In genomic region chr3:119497824-119498187, GRCh38 we compare ENCODE assay signal across 7 cellular contexts. TPM values are rescaled to one million over a fixed set of nuclear protein-coding genes. Genes with fewer than 3 reads are reported as not detected.
A peak's percentile ranks its signal among the peaks of the same experiment; 100 is the strongest.
DNase-seq lines count a peak whose midpoint lies in the region; ATAC-seq and TF ChIP-seq lines count a peak whose summit lies in the region.

No MANE protein-coding gene starts in this region.

- H3K36me3 ChIP-seq in ES-I3 (ENCODE audit: insufficient read depth, low read length) (peaks cover 6% of the 10 kb centered on the region; the same call in 1 of the 2 replicates), ovary (no peaks in the 10 kb centered on the region)

- H3K9ac ChIP-seq in ES-I3 (ENCODE audit: low read depth, low read length) = peak overlapping the region; percentile 83

- TF ChIP-seq CTCF in ovary (IDR thresholded peaks at IDR 0.05) = no peak

- H3K9me3 Mint-ChIP-seq in activated CD4-positive, alpha-beta memory T cell treated with anti-CD3 and anti-CD28 coated beads for 36 hours = no peaks in the 10 kb centered on the region

- no peak for TF ChIP-seq POLR2A in ovary (IDR thresholded peaks at IDR 0.05)

- peak; percentile 5 for ATAC-seq in HG03025 (IDR thresholded peaks at IDR 0.05; ENCODE audit: low FRiP score, unreplicated experiment)

- H3K27ac Mint-ChIP-seq in activated CD4-positive, alpha-beta memory T cell treated with anti-CD3 and anti-CD28 coated beads for 36 hours = peak overlapping the region; percentile 96

- H3K4me3 Mint-ChIP-seq in activated CD4-positive, alpha-beta memory T cell treated with anti-CD3 and anti-CD28 coated beads for 36 hours = peak overlapping the region; percentile 98

- peak; percentile 16 for DNase-seq in activated CD4-positive, alpha-beta memory T cell treated with anti-CD3 and anti-CD28 coated beads for 36 hours
- DNase-seq in foreskin melanocyte (peak; percentile 11), ovary (peak in 3 of 5 donors; percentile 11 to 38 (median 33)), ureter (ENCODE audit: low spot score) (no peak), midbrain (lab: John Stamatoyannopoulos, UW) (no peak)

- H3K4me1 ChIP-seq in ES-I3 (ENCODE audit: insufficient read depth, low read length) = 0 out of 2 replicates have a peak, but pooled peaks cover 4% of the 10 kb centered on the region
- peaks cover 8% of the 10 kb centered on the region for H3K4me1 ChIP-seq in ovary (ENCODE audit: insufficient read depth)

- intact Hi-C loops in activated CD4-positive, alpha-beta memory T cell treated with anti-CD3 and anti-CD28 coated beads for 36 hours (cut with micrococcal nuclease) = loop anchor here (1.0 to 10.0 kb wide), 8 partner anchors 29 to 851 kb away; partner anchors contain the start of genes ARHGAP31, B4GALT4, CD80 and COX17
- intact Hi-C loops in ovary (cut with DNase I) = loop anchor here in 3 of 4 donors (5.0 to 10.0 kb wide), 2 partner anchors 36 to 177 kb away; partner anchors contain the start of genes COX17 (in 3 of the 3) and TMEM39A (in 1 of the 3)

- CTCF ChIA-PET in activated CD4-positive, alpha-beta memory T cell treated with anti-CD3 and anti-CD28 coated beads for 36 hours (lab: Charles Lee) = interaction anchor here (0.8 to 1.3 kb wide), 4 partner anchors 8 to 257 kb away, joined by 3 to 4 read pairs (median 4); no protein-coding TSS in a partner anchor

- H3K4me1 Mint-ChIP-seq in activated CD4-positive, alpha-beta memory T cell treated with anti-CD3 and anti-CD28 coated beads for 36 hours (ENCODE audit: low read depth) = peaks cover 34% of the 10 kb centered on the region

- no peak for TF ChIP-seq EP300 in ovary (IDR thresholded peaks at IDR 0.05)

- H3K27me3 ChIP-seq in ovary = no peaks in the 10 kb centered on the region

- H3K36me3 Mint-ChIP-seq in activated CD4-positive, alpha-beta memory T cell treated with anti-CD3 and anti-CD28 coated beads for 36 hours = peaks cover 8% of the 10 kb centered on the region

- peak overlapping the region; percentile 73 for H3K4me3 ChIP-seq in ovary

- no peaks in the 10 kb centered on the region for H3K27me3 Mint-ChIP-seq in activated CD4-positive, alpha-beta memory T cell treated with anti-CD3 and anti-CD28 coated beads for 36 hours

- H3K9me3 ChIP-seq in ES-I3 (ENCODE audit: control insufficient read depth, insufficient read depth, low read length) (no peaks in the 10 kb centered on the region), ovary (no peaks in the 10 kb centered on the region)

- 3 to 4% (median 3%) methylated on average over 9 of the region's 9 CpGs for WGBS in ovary, 3 donors

- H3K27ac ChIP-seq in ovary = peak overlapping the region in 1 of 2 donors; percentile 81

- POLR2A ChIA-PET in activated CD4-positive, alpha-beta memory T cell treated with anti-CD3 and anti-CD28 coated beads for 36 hours (lab: Charles Lee) = interaction anchor here (0.6 to 4.0 kb wide), 10 partner anchors 10 to 183 kb away, joined by 3 to 42 read pairs (median 6); partner anchors contain the start of genes CD80, COX17, POGLUT1 and TMEM39A

RNA-seq across cellular contexts. Expression of gene TIMMDC1, which starts 0.5 kb away (rescaled TPM):
- total RNA-seq in activated CD4-positive, alpha-beta memory T cell treated with anti-CD3 and anti-CD28 coated beads for 36 hours = 100 to 1,000 TPM in 1 of 2 experiments, 10 to 100 TPM in 1; 93.7 to 105 TPM
- total RNA-seq in ovary = 10 to 100 TPM; 38.7 to 82.4 (median 71.3) TPM
- polyA plus RNA-seq in ovary = 10 to 100 TPM; 46.7 to 74.9 TPM
- 93.8 TPM for total RNA-seq in ureter

RNA-seq across cellular contexts. Expression of gene POGLUT1, which starts 29.0 kb away (rescaled TPM):
- 10 to 100 TPM; 13.0 to 13.9 TPM for total RNA-seq in activated CD4-positive, alpha-beta memory T cell treated with anti-CD3 and anti-CD28 coated beads for 36 hours
- total RNA-seq in ovary = 10 to 100 TPM; 12.1 to 26.2 (median 14.6) TPM
- polyA plus RNA-seq in ovary = 10 to 100 TPM in 1 of 2 donors, 1 to 10 TPM in 1; 6.6 to 12.1 TPM
- 34.7 TPM for total RNA-seq in ureter

RNA-seq across cellular contexts. Expression of gene TMEM39A, which starts 34.4 kb away (rescaled TPM):
- total RNA-seq in activated CD4-positive, alpha-beta memory T cell treated with anti-CD3 and anti-CD28 coated beads for 36 hours = 10 to 100 TPM; 33.9 to 34.3 TPM
- total RNA-seq in ovary = 10 to 100 TPM; 22.3 to 58.1 (median 39.1) TPM
- polyA plus RNA-seq in ovary = 10 to 100 TPM; 12.9 to 22.0 TPM
- total RNA-seq in ureter = 37.0 TPM

Comparison
In these comparisons a context has a peak if more than half of its experiments do, and no peak if none do; other contexts are left out.
1. DNase-seq: peak in activated CD4-positive, alpha-beta memory T cell treated with anti-CD3 and anti-CD28 coated beads for 36 hours (single experiment), foreskin melanocyte (single experiment) and ovary (3 of 5); none in ureter (single experiment) and midbrain (single experiment).